In the genomic region with DNA sequence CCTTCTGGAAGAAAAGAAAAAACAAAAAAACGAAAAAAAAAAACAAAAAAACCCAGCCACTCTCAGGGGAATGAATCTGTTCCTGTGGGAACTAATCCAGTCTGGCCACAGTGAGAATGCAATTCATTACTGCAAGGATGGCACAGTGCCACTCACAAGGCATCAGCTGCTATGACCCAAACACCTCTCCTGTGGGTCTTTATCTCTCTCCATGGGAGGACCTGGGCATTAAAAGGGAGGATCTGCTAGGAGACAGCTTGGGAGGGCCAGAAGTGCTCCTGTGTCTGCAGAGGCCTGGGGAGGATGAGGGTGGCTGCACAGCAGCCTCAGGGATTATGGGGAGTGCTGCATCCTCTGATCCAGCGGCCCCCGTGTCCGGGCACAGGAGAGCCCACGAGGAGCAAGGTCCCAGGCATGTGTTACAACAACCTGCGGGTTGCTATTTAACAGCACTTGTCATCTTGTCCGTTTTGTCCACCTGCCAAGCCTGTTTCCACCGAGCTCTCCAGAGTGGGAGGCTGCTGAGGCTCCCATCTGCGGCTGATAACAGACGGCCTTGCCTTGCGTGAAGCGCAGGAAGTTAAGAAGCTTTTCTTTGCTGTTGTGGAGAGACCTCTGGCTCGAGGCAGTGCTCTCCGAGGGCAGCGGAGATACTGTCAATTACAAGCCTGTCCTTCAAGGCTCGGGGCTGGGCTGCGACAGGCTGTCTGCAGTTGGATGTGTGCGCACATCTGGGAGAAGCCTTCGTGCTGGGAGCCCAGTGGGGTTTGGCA, we compare ENCODE assay signal across 20 cellular contexts.
DNase-seq lines count a peak whose midpoint lies in the region; ATAC-seq and TF ChIP-seq lines count a peak whose summit lies in the region.
"Had no signal": no experiment of that assay in that cellular context is flagged by ENCODE, and none has a peak within 500 bp of the region (broad histone marks: within the 10 kb centered on the region; RNA-seq: fewer than 3 reads in every experiment).

No MANE protein-coding gene starts in this region.

- DNase-seq in Panc1 (ENCODE audit: low read depth, low spot score) (no peak), left ventricle myocardium superior (peak; percentile 31), NCI-H2081 treated with DMSO at 0.1 percent for 48 hours (lab: John Stamatoyannopoulos, UW) (no peak), GM10266 (ENCODE audit: extremely low spot score) (no peak), NCI-H2107 (lab: John Stamatoyannopoulos, UW) (no peak), tibial artery (no peak)
- DNase-seq: activated CD4-positive, alpha-beta T cell treated with anti-CD3 and anti-CD28 coated beads, Interleukin-2, amount 50 U/mL, for 1 hour; activated naive CD4-positive, alpha-beta T cell treated with Interleukin-2 at 50 U/mL for 16 hours; kidney; mesenchymal stem cell; naive thymus-derived CD8-positive, alpha-beta T cell; NCI-H1417 treated with DMSO at 0.1 percent for 48 hours; OCI-M1; spleen had no signal

- H3K27ac ChIP-seq in BLaER1 (no peak overlapping the region), HEK293 (ENCODE audit: extremely low read depth, low read depth, low read length) (no peak overlapping the region), Panc1 (ENCODE audit: low read length) (no peak overlapping the region), tibial artery (no peak overlapping the region)
- H3K27ac ChIP-seq: ascending aorta, hepatocyte, parathyroid adenoma, spleen had no signal

- peaks cover 55% of the 10 kb centered on the region for H3K4me1 ChIP-seq in BLaER1
- no peaks in the 10 kb centered on the region for H3K4me1 ChIP-seq in HEK293 (ENCODE audit: control insufficient read depth, insufficient read depth, low read length)
- H3K4me1 ChIP-seq in Panc1 (ENCODE audit: control insufficient read depth, insufficient read depth, low read length), result no peaks in the 10 kb centered on the region
- no peaks in the 10 kb centered on the region for H3K4me1 ChIP-seq in tibial artery
- H3K4me1 ChIP-seq: ascending aorta, HAP-1, parathyroid adenoma had no signal

- H3K4me3 ChIP-seq in BLaER1 (no peak overlapping the region), HEK293 (ENCODE audit: low read depth, low read length) (no peak overlapping the region), Panc1 (ENCODE audit: low read depth in 2 of 2, low read length in 2 of 2) (no peak overlapping the region), tibial artery (no peak overlapping the region)
- H3K4me3 ChIP-seq: ascending aorta, HAP-1, hepatocyte, spleen had no signal

- POLR2A ChIA-PET in HEK293 (lab: Yijun Ruan, JAX) (no interaction called here), Panc1 (lab: Charles Lee) (no interaction called here)

- TF ChIP-seq CTCF in HEK293 (tag by site-specific recombination; IDR thresholded peaks at IDR 0.05), result no peak
- TF ChIP-seq CTCF in Panc1 (IDR thresholded peaks at IDR 0.05), result no peak
- TF ChIP-seq CTCF in GM10266 (IDR thresholded peaks at IDR 0.05; ENCODE audit: control insufficient read depth, insufficient read depth, low read depth, missing control alignments), result no peak
- no peak for TF ChIP-seq CTCF in tibial artery (IDR thresholded peaks at IDR 0.05)

- in situ Hi-C loops in Panc1 (cut with HindIII; ENCODE audit: low pct_unique_long_range_greater_than_20kb, low sequenced_read_pairs), result no loop called here

- ATAC-seq in Panc1 (0 out of 2 replicates have a peak, but pooled peaks have one; percentile 31), left ventricle myocardium superior (peak; percentile 75)
- ATAC-seq: naive thymus-derived CD8-positive, alpha-beta T cell had no signal

- no peaks in the 10 kb centered on the region for H3K27me3 ChIP-seq in BLaER1
- H3K27me3 ChIP-seq in Panc1 (ENCODE audit: control insufficient read depth, insufficient read depth, low read length), result no peaks in the 10 kb centered on the region
- H3K27me3 ChIP-seq in tibial artery, result peaks cover 0 to 24% of the 10 kb centered on the region in 2 donors
- H3K27me3 ChIP-seq: ascending aorta had no signal

- no peak overlapping the region for H3K9ac ChIP-seq in BLaER1
- H3K9ac ChIP-seq: parathyroid adenoma had no signal

- H3K36me3 ChIP-seq in BLaER1 (no peaks in the 10 kb centered on the region), HEK293 (ENCODE audit: control insufficient read depth in 2 of 2, insufficient read depth in 1 of 2, low read length in 2 of 2) (no peaks in the 10 kb centered on the region), Panc1 (ENCODE audit: control insufficient read depth, insufficient read depth, low read length) (no peaks in the 10 kb centered on the region), tibial artery (no peaks in the 10 kb centered on the region)
- H3K36me3 ChIP-seq: ascending aorta, HAP-1, spleen had no signal

- H3K9me3 ChIP-seq in BLaER1, result no peaks in the 10 kb centered on the region
- no peaks in the 10 kb centered on the region for H3K9me3 ChIP-seq in HEK293 (ENCODE audit: control insufficient read depth, insufficient read depth, low read depth, low read length)
- H3K9me3 ChIP-seq in Panc1 (ENCODE audit: control insufficient read depth, insufficient read depth, low read depth, low read length), result no peaks in the 10 kb centered on the region
- H3K9me3 ChIP-seq in tibial artery, result no peaks in the 10 kb centered on the region
- H3K9me3 ChIP-seq: ascending aorta, HAP-1, spleen had no signal

- no peaks in the 10 kb centered on the region for H4K20me1 ChIP-seq in BLaER1

- no TSS peak for BruUV-seq in Panc1 (replicated peaks; lab: Mats Ljungman, UMichigan)

- intact Hi-C loops in Panc1 (cut with micrococcal nuclease; ENCODE audit: unreplicated experiment) (no loop called here), left ventricle myocardium superior (cut with micrococcal nuclease) (no loop called here), tibial artery (cut with DNase I; ENCODE audit: low total_unique reads) (no loop called here)

- CTCF ChIA-PET in HEK293 (lab: Yijun Ruan, JAX) (interaction anchor here (1.1 kb wide), 1 partner anchor 80 kb away, joined by 4 read pairs; no protein-coding TSS in a partner anchor), Panc1 (lab: Charles Lee) (no interaction called here)

- peak overlapping the region; percentile 45 for H3K4me2 ChIP-seq in BLaER1
- H3K4me2 ChIP-seq: hepatocyte had no signal

TF ChIP-seq in HEK293, 187 proteins besides CTCF, POLR2A, EP300 and RAD21:
- TF ChIP-seq ZNF311 (tag by site-specific recombination; IDR thresholded peaks at IDR 0.05; ENCODE audit: borderline replicate concordance) (no peak), GLIS1 (tag by site-specific recombination; IDR thresholded peaks at IDR 0.05) (peak; percentile 58), WT1 (tag by site-specific recombination; IDR thresholded peaks at IDR 0.05) (peak; percentile 46; the same call in 1 of the 2 replicates)
